ENCODE assay signal across 15 cellular contexts in genomic region chr6:167449099-167449861, GRCh38.
A peak's percentile ranks its signal among the peaks of the same experiment; 100 is the strongest.
DNase-seq lines count a peak whose midpoint lies in the region; ATAC-seq and TF ChIP-seq lines count a peak whose summit lies in the region.
"Had no signal": no experiment of that assay in that cellular context is flagged by ENCODE, and none has a peak within 500 bp of the region (broad histone marks: within the 10 kb centered on the region; RNA-seq: fewer than 3 reads in every experiment).

No MANE protein-coding gene starts in this region.

- no peaks in the 10 kb centered on the region for H3K27me3 Mint-ChIP-seq in brain
- H3K27me3 Mint-ChIP-seq: B cell had no signal

- H3K27ac Mint-ChIP-seq in brain = peak overlapping the region in 3 of 5 experiments; percentile 56 to 85 (median 59)
- no peak overlapping the region for H3K27ac Mint-ChIP-seq in activated naive CD4-positive, alpha-beta T cell treated with anti-CD3 and anti-CD28 coated beads, Interleukin-2, amount 50 U/mL, for 72 hours
- H3K27ac Mint-ChIP-seq: B cell; CD8-positive, alpha-beta T cell had no signal

- peak overlapping the region; percentile 42 for H3K9ac ChIP-seq in mucosa of stomach (ENCODE audit: low read length)
- H3K9ac ChIP-seq: BLaER1 treated with 17β-estradiol and CSF1 and Interleukin-3, amounts not matched to agents 10 nM and 100 nM; GM23248 had no signal

- no peaks in the 10 kb centered on the region for H3K36me3 Mint-ChIP-seq in brain
- H3K36me3 Mint-ChIP-seq in activated naive CD4-positive, alpha-beta T cell treated with anti-CD3 and anti-CD28 coated beads, Interleukin-2, amount 50 U/mL, for 72 hours = no peaks in the 10 kb centered on the region
- H3K36me3 Mint-ChIP-seq: CD8-positive, alpha-beta T cell had no signal

- no peaks in the 10 kb centered on the region for H3K36me3 ChIP-seq in mucosa of stomach (ENCODE audit: control insufficient read depth, insufficient read depth, low read length)
- no peaks in the 10 kb centered on the region for H3K36me3 ChIP-seq in stomach
- no peaks in the 10 kb centered on the region for H3K36me3 ChIP-seq in vagina
- H3K36me3 ChIP-seq: BLaER1 treated with 17β-estradiol and CSF1 and Interleukin-3, amounts not matched to agents 10 nM and 100 nM had no signal

- TF ChIP-seq CTCF in brain (conservative IDR thresholded peaks at IDR 0.05) (no peak), stomach (IDR thresholded peaks at IDR 0.05) (no peak), vagina (IDR thresholded peaks at IDR 0.05) (no peak)

- H3K4me1 ChIP-seq in mucosa of stomach (ENCODE audit: control insufficient read depth, insufficient read depth, low read length) (peaks cover 30% of the 10 kb centered on the region), stomach (peaks cover 0 to 7% (median 5%) of the 10 kb centered on the region in 4 donors), vagina (no peaks in the 10 kb centered on the region)
- H3K4me1 ChIP-seq: BLaER1 treated with 17β-estradiol and CSF1 and Interleukin-3, amounts not matched to agents 10 nM and 100 nM had no signal

- H3K4me1 Mint-ChIP-seq in brain = peaks cover 42% of the 10 kb centered on the region
- H3K4me1 Mint-ChIP-seq: B cell had no signal

- H3K27me3 ChIP-seq in mucosa of stomach (ENCODE audit: control insufficient read depth, insufficient read depth, low read length) = no peaks in the 10 kb centered on the region
- no peaks in the 10 kb centered on the region for H3K27me3 ChIP-seq in stomach
- H3K27me3 ChIP-seq in vagina = no peaks in the 10 kb centered on the region
- H3K27me3 ChIP-seq: BLaER1 treated with 17β-estradiol and CSF1 and Interleukin-3, amounts not matched to agents 10 nM and 100 nM had no signal

- TF ChIP-seq EP300 in stomach (IDR thresholded peaks at IDR 0.05) = no peak

- ATAC-seq in esophagus mucosa (peak; percentile 51), HG02623 (IDR thresholded peaks at IDR 0.05; ENCODE audit: unreplicated experiment) (no peak)
- ATAC-seq in activated naive CD4-positive, alpha-beta T cell treated with anti-CD3 and anti-CD28 coated beads, Interleukin-2, amount 50 U/mL, for 72 hours = no peak
- ATAC-seq: CD8-positive, alpha-beta T cell had no signal

- intact Hi-C loops in stomach (cut with DNase I; ENCODE audit: low total_unique reads) = no loop called here
- intact Hi-C loops in vagina (cut with DNase I) = no loop called here

- DNase-seq in stomach (no peak), vagina (ENCODE audit: extremely low spot score in 2 of 2) (no peak)
- no peak for DNase-seq in activated naive CD4-positive, alpha-beta T cell treated with anti-CD3 and anti-CD28 coated beads, Interleukin-2, amount 50 U/mL, for 72 hours (ENCODE audit: low spot score in 2 of 2)
- DNase-seq: Calu3; CD8-positive, alpha-beta T cell; GM23248; HCEC 1CT; IMR-90 had no signal

- no peak overlapping the region for H3K4me3 Mint-ChIP-seq in brain
- H3K4me3 Mint-ChIP-seq: B cell; CD8-positive, alpha-beta T cell had no signal

- H3K4me3 ChIP-seq in mucosa of stomach (ENCODE audit: low read length) (no peak overlapping the region), stomach (no peak overlapping the region), vagina (no peak overlapping the region)
- H3K4me3 ChIP-seq: BLaER1 treated with 17β-estradiol and CSF1 and Interleukin-3, amounts not matched to agents 10 nM and 100 nM; GM23248 had no signal

- H3K9me3 ChIP-seq in mucosa of stomach (ENCODE audit: control insufficient read depth, low read length) (no peaks in the 10 kb centered on the region), stomach (no peaks in the 10 kb centered on the region), vagina (no peaks in the 10 kb centered on the region)
- H3K9me3 ChIP-seq: BLaER1 treated with 17β-estradiol and CSF1 and Interleukin-3, amounts not matched to agents 10 nM and 100 nM had no signal

- H3K9me3 Mint-ChIP-seq in brain = peaks cover 0 to 2% (median 0%) of the 10 kb centered on the region in 5 experiments
- no peaks in the 10 kb centered on the region for H3K9me3 Mint-ChIP-seq in activated naive CD4-positive, alpha-beta T cell treated with anti-CD3 and anti-CD28 coated beads, Interleukin-2, amount 50 U/mL, for 72 hours
- H3K9me3 Mint-ChIP-seq: CD8-positive, alpha-beta T cell had no signal

- H3K27ac ChIP-seq in stomach (peak overlapping the region; percentile 27 to 74 (median 48)), vagina (no peak overlapping the region)
- H3K27ac ChIP-seq: BLaER1 treated with 17β-estradiol and CSF1 and Interleukin-3, amounts not matched to agents 10 nM and 100 nM; GM23248; HL-60 had no signal

- 36 to 56% (median 51%) methylated on average over 7 of the region's 7 CpGs for WGBS in stomach, 5 donors

- TF ChIP-seq POLR2A in stomach (IDR thresholded peaks at IDR 0.05) = no peak
- TF ChIP-seq POLR2A in vagina (IDR thresholded peaks at IDR 0.05) = no peak

Comparison
In these comparisons a context has a peak if more than half of its experiments do, and no peak if none do; other contexts are left out.
1. H3K27ac Mint-ChIP-seq: peak in brain (3 of 5); none in activated naive CD4-positive, alpha-beta T cell treated with anti-CD3 and anti-CD28 coated beads, Interleukin-2, amount 50 U/mL, for 72 hours (0 of 2).